Comparison of ENCODE assay signal across 10 cellular contexts in genomic region chr6:116695398-116695797, GRCh38. TPM values are rescaled to one million over a fixed set of nuclear protein-coding genes. Genes with fewer than 3 reads are reported as not detected.
DNase-seq lines count a peak whose midpoint lies in the region; ATAC-seq and TF ChIP-seq lines count a peak whose summit lies in the region.
"Had no signal": no experiment of that assay in that cellular context is flagged by ENCODE, and none has a peak within 500 bp of the region (broad histone marks: within the 10 kb centered on the region; RNA-seq: fewer than 3 reads in every experiment).

No MANE protein-coding gene starts in this region.

- TF ChIP-seq CTCF in osteocyte (IDR thresholded peaks at IDR 0.05): no peak
- no peak for TF ChIP-seq CTCF in endothelial cell (IDR thresholded peaks at IDR 0.05; ENCODE audit: unreplicated experiment)

- H3K27ac Mint-ChIP-seq in osteocyte (ENCODE audit: unreplicated experiment): no peak overlapping the region
- H3K27ac Mint-ChIP-seq in endothelial cell (ENCODE audit: unreplicated experiment): no peak overlapping the region

- ATAC-seq in GM18498 (IDR thresholded peaks at IDR 0.05; ENCODE audit: unreplicated experiment): peak; percentile 90
- ATAC-seq in GM19467 (IDR thresholded peaks at IDR 0.05; ENCODE audit: unreplicated experiment): peak; percentile 96
- ATAC-seq in HG03108 (IDR thresholded peaks at IDR 0.05; ENCODE audit: unreplicated experiment): peak; percentile 94

- DNase-seq in erythroblast (lab: John Stamatoyannopoulos, UW): peak; percentile 3 to 20
- no peak for DNase-seq in dedifferentiated amniotic fluid mesenchymal stem cell (ENCODE audit: extremely low spot score)
- DNase-seq in NCI-H1092 (lab: John Stamatoyannopoulos, UW): no peak
- DNase-seq in osteocyte (ENCODE audit: extremely low spot score, unreplicated experiment): no peak
- no peak for DNase-seq in endothelial cell (ENCODE audit: low spot score)
- DNase-seq: GF-D8, NCI-H1048 had no signal

- H3K4me1 Mint-ChIP-seq in osteocyte (ENCODE audit: unreplicated experiment) (no peaks in the 10 kb centered on the region), endothelial cell (ENCODE audit: unreplicated experiment) (peaks cover 4% of the 10 kb centered on the region)

- no peak overlapping the region for H3K4me3 Mint-ChIP-seq in osteocyte (ENCODE audit: unreplicated experiment)
- no peak overlapping the region for H3K4me3 Mint-ChIP-seq in endothelial cell (ENCODE audit: unreplicated experiment)

- H3K27me3 Mint-ChIP-seq in osteocyte (ENCODE audit: unreplicated experiment): no peaks in the 10 kb centered on the region
- H3K27me3 Mint-ChIP-seq in endothelial cell (ENCODE audit: unreplicated experiment): no peaks in the 10 kb centered on the region

- TF ChIP-seq POLR2A in erythroblast (IDR thresholded peaks at IDR 0.05; ENCODE audit: low read length): no peak

- H3K9me3 Mint-ChIP-seq in osteocyte (ENCODE audit: unreplicated experiment): no peaks in the 10 kb centered on the region
- no peaks in the 10 kb centered on the region for H3K9me3 Mint-ChIP-seq in endothelial cell (ENCODE audit: unreplicated experiment)

- peaks cover 25% of the 10 kb centered on the region for H3K36me3 Mint-ChIP-seq in osteocyte (ENCODE audit: unreplicated experiment)
- peaks cover 8% of the 10 kb centered on the region for H3K36me3 Mint-ChIP-seq in endothelial cell (ENCODE audit: low read depth, unreplicated experiment)

RNA-seq across cellular contexts. Expression of gene KPNA5, which starts 14.4 kb away (rescaled TPM):
- 9.6 and 10.4 TPM in 2 replicates for total RNA-seq in osteocyte
- 11.4 TPM for total RNA-seq in endothelial cell (ENCODE audit: unreplicated experiment)

RNA-seq across cellular contexts. Expression of gene ZUP1, which starts 26.8 kb away (rescaled TPM):
- total RNA-seq in osteocyte (9.4 and 10.0 TPM in 2 replicates), endothelial cell (ENCODE audit: unreplicated experiment) (21.2 TPM)

Comparison
In these comparisons a context has a peak if more than half of its experiments do, and no peak if none do; other contexts are left out.
1. DNase-seq: peak in erythroblast (2 of 2); none in dedifferentiated amniotic fluid mesenchymal stem cell (single experiment), NCI-H1092 (single experiment), osteocyte (single experiment) and endothelial cell (single experiment).
2. Peak in every context shown above with its lines, with median percentiles within 50 percentile points of each other: ATAC-seq.